1 cellular context compared by ENCODE assay signal in genomic region chr15:68642491-68642845, GRCh38.
TF ChIP-seq lines count a peak whose summit lies in the region.

No MANE protein-coding gene starts in this region.

TF ChIP-seq in GM23338, 12 proteins besides CTCF, POLR2A, EP300 and RAD21 (continued from another document):
- TF ChIP-seq REST (IDR thresholded peaks at IDR 0.05; ENCODE audit: unreplicated experiment) (no peak), EZH2phosphoT487 (IDR thresholded peaks at IDR 0.05; ENCODE audit: unreplicated experiment) (no peak), ZNF462 (CRISPR knock-in tag; IDR thresholded peaks at IDR 0.05) (no peak), POLR2AphosphoS5 (IDR thresholded peaks at IDR 0.05; ENCODE audit: low read depth) (no peak), ZNF331 (CRISPR knock-in tag; IDR thresholded peaks at IDR 0.05; ENCODE audit: low read depth) (no peak)
